2 cellular contexts compared by ENCODE assay signal in the genomic region with DNA sequence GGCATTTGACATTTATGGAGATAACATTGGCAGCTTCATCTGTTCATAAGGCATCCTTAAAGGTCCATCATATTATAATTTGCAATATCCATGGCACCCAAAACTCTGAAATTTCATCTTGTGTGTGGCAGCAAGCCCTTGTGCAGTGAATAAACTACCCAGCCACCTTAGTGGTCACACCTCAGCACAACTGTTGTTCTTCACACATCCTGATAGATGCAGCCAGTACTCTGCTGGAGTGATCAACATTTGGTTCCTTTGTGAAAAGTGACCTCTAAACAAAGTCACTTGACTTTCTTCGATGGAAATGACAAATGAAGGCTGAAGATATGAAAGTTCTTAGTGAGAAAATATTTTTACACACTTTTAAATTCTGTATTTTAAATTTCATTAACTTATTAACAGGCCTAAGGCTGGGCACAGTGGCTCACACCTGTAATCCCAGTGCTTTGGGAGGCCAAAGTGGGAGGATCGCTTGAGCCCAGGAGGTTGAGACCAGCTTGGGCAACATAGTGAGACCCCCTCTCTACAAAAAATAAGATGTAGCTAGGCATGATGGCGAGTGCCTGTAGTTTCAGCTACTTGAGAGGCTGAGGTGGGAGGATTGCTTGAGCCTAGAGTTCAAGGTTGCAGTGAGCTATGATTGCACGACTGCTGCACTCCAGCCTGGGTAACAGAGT.
A peak's percentile ranks its signal among the peaks of the same experiment; 100 is the strongest.
TF ChIP-seq lines count a peak whose summit lies in the region.

No MANE protein-coding gene starts in this region.

TF ChIP-seq in HepG2, 621 proteins besides CTCF, POLR2A, EP300 and RAD21:
- peak; percentile 15; the same call in 1 of the 2 replicates for TF ChIP-seq HNF4A (CRISPR knock-in tag; IDR thresholded peaks at IDR 0.05)
- TF ChIP-seq ZFP1 (CRISPR knock-in tag; IDR thresholded peaks at IDR 0.05), result no peak
- no peak for TF ChIP-seq GPN1 (CRISPR knock-in tag; IDR thresholded peaks at IDR 0.05; ENCODE audit: borderline replicate concordance)
- TF ChIP-seq YY1 (IDR thresholded peaks at IDR 0.05; ENCODE audit: insufficient read depth, insufficient replicate concordance, low read depth, low read length), result no peak
- TF ChIP-seq ZNF121 (CRISPR knock-in tag; IDR thresholded peaks at IDR 0.05), result 0 out of 2 replicates have a peak, but pooled peaks have one; percentile 49
- TF ChIP-seq RFX5 (IDR thresholded peaks at IDR 0.05; ENCODE audit: low read depth, low read length), result no peak
- TF ChIP-seq ARNT (IDR thresholded peaks at IDR 0.05), result no peak
- TF ChIP-seq ZNF770 (CRISPR knock-in tag; IDR thresholded peaks at IDR 0.05), result peak; percentile 80
- no peak for TF ChIP-seq ZC3H13 (CRISPR knock-in tag; IDR thresholded peaks at IDR 0.05)
- TF ChIP-seq, protein P1, sequence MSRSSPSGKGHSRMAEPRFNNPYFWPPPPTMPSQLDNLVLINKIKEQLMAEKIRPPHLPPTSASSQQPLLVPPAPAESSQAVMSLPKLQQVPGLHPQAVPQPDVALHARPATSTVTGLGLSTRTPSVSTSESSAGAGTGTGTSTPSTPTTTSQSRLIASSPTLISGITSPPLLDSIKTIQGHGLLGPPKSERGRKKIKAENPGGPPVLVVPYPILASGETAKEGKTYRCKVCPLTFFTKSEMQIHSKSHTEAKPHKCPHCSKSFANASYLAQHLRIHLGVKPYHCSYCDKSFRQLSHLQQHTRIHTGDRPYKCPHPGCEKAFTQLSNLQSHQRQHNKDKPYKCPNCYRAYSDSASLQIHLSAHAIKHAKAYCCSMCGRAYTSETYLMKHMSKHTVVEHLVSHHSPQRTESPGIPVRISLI (CRISPR knock-in tag; IDR thresholded peaks at IDR 0.05; ENCODE audit: borderline replicate concordance), result peak; percentile 34; the same call in 1 of the 2 replicates
- TF ChIP-seq SOX6 (IDR thresholded peaks at IDR 0.05), result no peak
- TF ChIP-seq SOX6 (CRISPR knock-in tag; IDR thresholded peaks at IDR 0.05), result 0 out of 2 replicates have a peak, but pooled peaks have one; percentile 19
- TF ChIP-seq, protein P2, sequence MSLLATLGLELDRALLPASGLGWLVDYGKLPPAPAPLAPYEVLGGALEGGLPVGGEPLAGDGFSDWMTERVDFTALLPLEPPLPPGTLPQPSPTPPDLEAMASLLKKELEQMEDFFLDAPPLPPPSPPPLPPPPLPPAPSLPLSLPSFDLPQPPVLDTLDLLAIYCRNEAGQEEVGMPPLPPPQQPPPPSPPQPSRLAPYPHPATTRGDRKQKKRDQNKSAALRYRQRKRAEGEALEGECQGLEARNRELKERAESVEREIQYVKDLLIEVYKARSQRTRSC (CRISPR knock-in tag; IDR thresholded peaks at IDR 0.05; ENCODE audit: low read depth), result no peak
- TF ChIP-seq ZNF382 (CRISPR knock-in tag; IDR thresholded peaks at IDR 0.05; ENCODE audit: borderline replicate concordance), result no peak
- no peak for TF ChIP-seq GTF3A (CRISPR knock-in tag; conservative IDR thresholded peaks at IDR 0.05)
- TF ChIP-seq KLF11 (CRISPR knock-in tag; IDR thresholded peaks at IDR 0.05), result no peak

TF ChIP-seq in GM12878, 131 proteins besides CTCF, POLR2A, EP300 and RAD21:
- TF ChIP-seq HSF1 (IDR thresholded peaks at IDR 0.05; ENCODE audit: low read depth, low read length), result no peak
- no peak for TF ChIP-seq MTA3 (IDR thresholded peaks at IDR 0.05; ENCODE audit: borderline replicate concordance, low read length)
- no peak for TF ChIP-seq BCL11A (IDR thresholded peaks at IDR 0.05; ENCODE audit: low read depth, low read length)
